16 cellular contexts compared by ENCODE assay signal in genomic region chr11:82521427-82521826, GRCh38.
DNase-seq lines count a peak whose midpoint lies in the region; ATAC-seq lines count a peak whose summit lies in the region.
"Had no signal": no experiment of that assay in that cellular context is flagged by ENCODE, and none has a peak within 500 bp of the region (broad histone marks: within the 10 kb centered on the region; RNA-seq: fewer than 3 reads in every experiment).

No MANE protein-coding gene starts in this region.

- no peaks in the 10 kb centered on the region for H4K20me1 ChIP-seq in BLaER1 treated with 17β-estradiol and CSF1 and Interleukin-3, amounts not matched to agents 10 nM and 100 nM

- H3K4me3 ChIP-seq in BLaER1 treated with 17β-estradiol and CSF1 and Interleukin-3, amounts not matched to agents 10 nM and 100 nM, result no peak overlapping the region
- H3K4me3 ChIP-seq: neural progenitor cell, upper lobe of left lung had no signal

- no peaks in the 10 kb centered on the region for H3K36me3 ChIP-seq in BLaER1 treated with 17β-estradiol and CSF1 and Interleukin-3, amounts not matched to agents 10 nM and 100 nM
- H3K36me3 ChIP-seq: neural progenitor cell, upper lobe of left lung had no signal

- H3K27me3 ChIP-seq in BLaER1 treated with 17β-estradiol and CSF1 and Interleukin-3, amounts not matched to agents 10 nM and 100 nM, result no peaks in the 10 kb centered on the region
- H3K27me3 ChIP-seq: neural progenitor cell, upper lobe of left lung had no signal

- DNase-seq in NCI-H524 treated with DMSO at 0.1 percent for 48 hours (lab: John Stamatoyannopoulos, UW) (peak; percentile 62), pons (ENCODE audit: low spot score) (peak; percentile 91), NCI-H2029 treated with DMSO at 0.1 percent for 48 hours (lab: John Stamatoyannopoulos, UW) (no peak)
- no peak for DNase-seq in central memory CD8-positive, alpha-beta T cell (ENCODE audit: low spot score in 2 of 2)
- DNase-seq: activated CD4-positive, alpha-beta T cell treated with anti-CD3 and anti-CD28 coated beads, Interleukin-2, amount 50 U/mL, for 48 hours; activated naive CD4-positive, alpha-beta T cell treated with anti-CD3 and anti-CD28 coated beads for 36 hours; KG1; NCI-H1105 treated with DMSO at 0.1 percent for 48 hours; NCI-H774; upper lobe of left lung had no signal

- no peaks in the 10 kb centered on the region for H3K9me3 ChIP-seq in BLaER1 treated with 17β-estradiol and CSF1 and Interleukin-3, amounts not matched to agents 10 nM and 100 nM (replicated peaks in 1 of 11)
- H3K9me3 ChIP-seq: upper lobe of left lung had no signal

- H3K4me3 Mint-ChIP-seq in central memory CD8-positive, alpha-beta T cell, result no peak overlapping the region
- H3K4me3 Mint-ChIP-seq: activated naive CD4-positive, alpha-beta T cell treated with anti-CD3 and anti-CD28 coated beads for 36 hours; neural progenitor cell; stimulated activated effector memory CD8-positive, alpha-beta T cell treated with anti-CD3 and anti-CD28 coated beads, Interleukin-12 subunit alpha, Interleukin-12 subunit beta, amount 100 ng/mL, for 72 hours had no signal

- H3K9me3 Mint-ChIP-seq in central memory CD8-positive, alpha-beta T cell, result peaks cover 12% of the 10 kb centered on the region

- H3K36me3 Mint-ChIP-seq in central memory CD8-positive, alpha-beta T cell (ENCODE audit: insufficient read depth), result no peaks in the 10 kb centered on the region
- H3K36me3 Mint-ChIP-seq: neural progenitor cell; stimulated activated effector memory CD8-positive, alpha-beta T cell treated with anti-CD3 and anti-CD28 coated beads, Interleukin-12 subunit alpha, Interleukin-12 subunit beta, amount 100 ng/mL, for 72 hours had no signal

- peak overlapping the region in 7 of 11 experiments; percentile 15 to 62 (median 40); a peak in 10 of 22 replicates for H3K27ac ChIP-seq in BLaER1 treated with 17β-estradiol and CSF1 and Interleukin-3, amounts not matched to agents 10 nM and 100 nM
- H3K27ac ChIP-seq: neural progenitor cell, upper lobe of left lung had no signal

- peak; percentile 28 for ATAC-seq in central memory CD8-positive, alpha-beta T cell (replicated peaks; ENCODE audit: extremely low read depth, poor library complexity, severe bottlenecking)
- no peak for ATAC-seq in HG02870 (IDR thresholded peaks at IDR 0.05; ENCODE audit: unreplicated experiment)
- no peak for ATAC-seq in HG02938 (IDR thresholded peaks at IDR 0.05; ENCODE audit: unreplicated experiment)
- ATAC-seq in HG02759 (IDR thresholded peaks at IDR 0.05; ENCODE audit: unreplicated experiment), result no peak
- ATAC-seq: stimulated activated effector memory CD8-positive, alpha-beta T cell treated with anti-CD3 and anti-CD28 coated beads, Interleukin-12 subunit alpha, Interleukin-12 subunit beta, amount 100 ng/mL, for 72 hours had no signal

- H3K4me1 Mint-ChIP-seq in central memory CD8-positive, alpha-beta T cell, result no peaks in the 10 kb centered on the region
- H3K4me1 Mint-ChIP-seq: stimulated activated effector memory CD8-positive, alpha-beta T cell treated with anti-CD3 and anti-CD28 coated beads, Interleukin-12 subunit alpha, Interleukin-12 subunit beta, amount 100 ng/mL, for 72 hours had no signal

- peaks cover 7% of the 10 kb centered on the region for H3K27me3 Mint-ChIP-seq in central memory CD8-positive, alpha-beta T cell

- H3K27ac Mint-ChIP-seq in central memory CD8-positive, alpha-beta T cell (ENCODE audit: low read depth), result no peak overlapping the region
- H3K27ac Mint-ChIP-seq: activated naive CD4-positive, alpha-beta T cell treated with anti-CD3 and anti-CD28 coated beads for 36 hours; neural progenitor cell; stimulated activated effector memory CD8-positive, alpha-beta T cell treated with anti-CD3 and anti-CD28 coated beads, Interleukin-12 subunit alpha, Interleukin-12 subunit beta, amount 100 ng/mL, for 72 hours had no signal

- peaks cover 6 to 30% (median 15%) of the 10 kb centered on the region in 10 experiments; a peak in 15 of 20 replicates for H3K4me1 ChIP-seq in BLaER1 treated with 17β-estradiol and CSF1 and Interleukin-3, amounts not matched to agents 10 nM and 100 nM
- H3K4me1 ChIP-seq: neural progenitor cell, upper lobe of left lung had no signal

- H3K9ac ChIP-seq in BLaER1 treated with 17β-estradiol and CSF1 and Interleukin-3, amounts not matched to agents 10 nM and 100 nM, result peak overlapping the region in 2 of 11 experiments; percentile 11 to 36; a peak in 1 of 22 replicates
- H3K9ac ChIP-seq: neural progenitor cell had no signal

- peak overlapping the region in 10 of 11 experiments; percentile 6 to 72 (median 52); a peak in 19 of 22 replicates for H3K4me2 ChIP-seq in BLaER1 treated with 17β-estradiol and CSF1 and Interleukin-3, amounts not matched to agents 10 nM and 100 nM
- H3K4me2 ChIP-seq: neural progenitor cell had no signal

Comparison
In these comparisons a context has a peak if more than half of its experiments do, and no peak if none do; other contexts are left out.
1. DNase-seq: peak in NCI-H524 treated with DMSO at 0.1 percent for 48 hours (single experiment) and pons (single experiment); none in central memory CD8-positive, alpha-beta T cell (0 of 2) and NCI-H2029 treated with DMSO at 0.1 percent for 48 hours (single experiment).